18 cellular contexts compared by ENCODE assay signal in the genomic region with DNA sequence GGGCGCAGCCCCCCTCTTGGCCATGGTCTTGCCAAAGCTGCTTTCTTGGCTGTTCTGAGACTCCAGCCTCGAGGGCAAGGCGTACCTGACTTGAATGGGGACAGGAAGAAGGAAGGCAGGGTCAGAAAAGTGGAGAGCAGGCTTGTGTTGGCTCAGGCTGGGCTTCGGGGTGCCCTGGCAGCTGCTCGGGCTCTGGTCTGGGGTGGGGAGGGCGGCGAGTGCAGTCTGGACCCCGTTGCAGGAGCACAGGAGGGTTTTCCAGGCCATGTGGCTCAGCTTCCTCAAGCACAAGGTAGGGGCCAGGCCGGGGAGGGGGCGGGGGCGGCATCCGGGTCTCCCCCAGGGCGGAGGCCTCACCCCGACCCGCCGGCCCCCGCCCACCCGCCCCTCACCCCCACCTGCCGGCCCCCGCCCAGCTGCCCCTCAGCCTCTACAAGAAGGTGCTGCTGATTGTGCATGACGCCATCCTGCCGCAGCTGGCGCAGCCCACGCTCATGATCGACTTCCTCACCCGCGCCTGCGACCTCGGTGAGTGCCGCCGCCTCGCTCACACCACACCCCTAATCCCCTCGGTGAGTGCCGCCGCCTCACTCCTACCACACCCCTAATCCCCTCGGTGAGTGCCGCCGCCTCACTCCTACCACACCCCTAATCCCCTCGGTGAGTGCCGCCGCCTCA. TPM values are rescaled to one million over a fixed set of nuclear protein-coding genes. Genes with fewer than 3 reads are reported as not detected.
DNase-seq lines count a peak whose midpoint lies in the region; ATAC-seq and TF ChIP-seq lines count a peak whose summit lies in the region.
"Had no signal": no experiment of that assay in that cellular context is flagged by ENCODE, and none has a peak within 500 bp of the region (broad histone marks: within the 10 kb centered on the region; RNA-seq: fewer than 3 reads in every experiment).

No MANE protein-coding gene starts in this region.

- H3K27me3 ChIP-seq in sigmoid colon (no peaks in the 10 kb centered on the region), endodermal cell (ENCODE audit: control insufficient read depth, insufficient read depth, low read length, poor library complexity, severe bottlenecking) (no peaks in the 10 kb centered on the region)

- H3K4me1 ChIP-seq in sigmoid colon (peaks cover 0 to 16% (median 12%) of the 10 kb centered on the region in 4 donors), endodermal cell (ENCODE audit: control insufficient read depth, insufficient read depth, low read length) (peaks cover 2% of the 10 kb centered on the region)

- WGBS in sigmoid colon, 2 donors = 89 to 91% methylated on average over 35 of the region's 41 CpGs
- 90 to 96% methylated on average over 4 to 26 of the region's 41 CpGs for WGBS in endodermal cell (ENCODE audit: insufficient coverage in 1 of 2, insufficient read length in 1 of 2), 2 experiments

- H3K4me3 ChIP-seq in sigmoid colon (no peak overlapping the region), endodermal cell (ENCODE audit: low read length) (no peak overlapping the region)

- no peak overlapping the region for H3K4me3 Mint-ChIP-seq in natural killer cell treated with Interleukin-12 subunit alpha and Interleukin-12 subunit beta and Interleukin-15 and Interleukin-18, amount 100 ng/mL, for 72 hours
- H3K4me3 Mint-ChIP-seq in natural killer cell (no peak overlapping the region), endodermal cell (no peak overlapping the region)
- no peak overlapping the region for H3K4me3 Mint-ChIP-seq in activated T-cell treated with anti-CD3 and anti-CD28 coated beads, Interleukin-2, amount 50 U/mL, for 4 hours

- H3K36me3 Mint-ChIP-seq in natural killer cell treated with Interleukin-12 subunit alpha and Interleukin-12 subunit beta and Interleukin-15 and Interleukin-18, amount 100 ng/mL, for 72 hours = no peaks in the 10 kb centered on the region
- H3K36me3 Mint-ChIP-seq in natural killer cell = no peaks in the 10 kb centered on the region
- H3K36me3 Mint-ChIP-seq in activated T-cell treated with anti-CD3 and anti-CD28 coated beads, Interleukin-2, amount 50 U/mL, for 4 hours (ENCODE audit: insufficient read depth) = peaks cover 7% of the 10 kb centered on the region
- peaks cover 24% of the 10 kb centered on the region for H3K36me3 Mint-ChIP-seq in endodermal cell (ENCODE audit: low read depth)

- peak; percentile 2 for DNase-seq in activated gamma-delta T cell treated with Interleukin-2 at 50 U/mL for 16 hours
- DNase-seq in activated gamma-delta T cell (lab: John Stamatoyannopoulos, UW) = no peak
- DNase-seq in natural killer cell treated with Interleukin-12 subunit alpha and Interleukin-12 subunit beta and Interleukin-15 and Interleukin-18, amount 100 ng/mL, for 72 hours (ENCODE audit: low spot score) = peak; percentile 12
- DNase-seq in natural killer cell = no peak
- peak; percentile 52 for DNase-seq in sigmoid colon
- DNase-seq in stimulated activated CD4-positive, alpha-beta T cell treated with anti-CD3 and anti-CD28 coated beads, Interleukin-2, amount 100 ng/mL, for 48 hours = no peak
- DNase-seq in activated T-cell treated with anti-CD3 and anti-CD28 coated beads, Interleukin-2, amount 50 U/mL, for 4 hours = no peak
- DNase-seq in endodermal cell = no peak
- DNase-seq: C1 segment of cervical spinal cord, H7, Kasumi-1, NCI-H1694, NCI-H2081, NCI-H2171 treated with DMSO at 0.1 percent for 48 hours, NCI-H446 treated with DMSO at 0.1 percent for 48 hours, NCI-H526 treated with DMSO at 0.1 percent for 48 hours, SHP77 had no signal

- no peak overlapping the region for H3K9ac ChIP-seq in endodermal cell (ENCODE audit: extremely low read depth, low read length, poor library complexity, severe bottlenecking)

- peaks cover 19 to 20% of the 10 kb centered on the region in 2 donors for H3K4me1 Mint-ChIP-seq in natural killer cell treated with Interleukin-12 subunit alpha and Interleukin-12 subunit beta and Interleukin-15 and Interleukin-18, amount 100 ng/mL, for 72 hours (ENCODE audit: low read depth in 2 of 2)
- H3K4me1 Mint-ChIP-seq in natural killer cell = peaks cover 11 to 19% of the 10 kb centered on the region in 2 donors
- H3K4me1 Mint-ChIP-seq in activated T-cell treated with anti-CD3 and anti-CD28 coated beads, Interleukin-2, amount 50 U/mL, for 4 hours (ENCODE audit: low read depth) = peaks cover 19% of the 10 kb centered on the region
- H3K4me1 Mint-ChIP-seq in endodermal cell = peaks cover 6% of the 10 kb centered on the region

- intact Hi-C loops in natural killer cell (cut with micrococcal nuclease) = no loop called here
- intact Hi-C loops in sigmoid colon (cut with DNase I) = loop anchor here (10.0 kb wide), 1 partner anchor 346 kb away; the partner anchor contains the start of gene FBRSL1

- H3K27ac Mint-ChIP-seq in natural killer cell treated with Interleukin-12 subunit alpha and Interleukin-12 subunit beta and Interleukin-15 and Interleukin-18, amount 100 ng/mL, for 72 hours = no peak overlapping the region
- H3K27ac Mint-ChIP-seq in natural killer cell = no peak overlapping the region
- H3K27ac Mint-ChIP-seq in endodermal cell = no peak overlapping the region

- H3K27ac ChIP-seq in sigmoid colon (no peak overlapping the region), endodermal cell (ENCODE audit: low read depth, low read length) (no peak overlapping the region)
- H3K27ac ChIP-seq: 22Rv1 had no signal

- H3K27me3 Mint-ChIP-seq in natural killer cell treated with Interleukin-12 subunit alpha and Interleukin-12 subunit beta and Interleukin-15 and Interleukin-18, amount 100 ng/mL, for 72 hours = no peaks in the 10 kb centered on the region
- H3K27me3 Mint-ChIP-seq in natural killer cell (ENCODE audit: low read depth in 2 of 2) (no peaks in the 10 kb centered on the region), endodermal cell (ENCODE audit: insufficient read depth) (no peaks in the 10 kb centered on the region)
- H3K27me3 Mint-ChIP-seq in activated T-cell treated with anti-CD3 and anti-CD28 coated beads, Interleukin-2, amount 50 U/mL, for 4 hours (ENCODE audit: low read depth) = no peaks in the 10 kb centered on the region

- no peak for TF ChIP-seq EP300 in sigmoid colon (IDR thresholded peaks at IDR 0.05)

- peaks cover 8 to 41% (median 16%) of the 10 kb centered on the region in 4 donors for H3K36me3 ChIP-seq in sigmoid colon
- H3K36me3 ChIP-seq in endodermal cell (ENCODE audit: control insufficient read depth, insufficient read depth, low read length) = peaks cover 12% of the 10 kb centered on the region

- H3K9me3 Mint-ChIP-seq in natural killer cell treated with Interleukin-12 subunit alpha and Interleukin-12 subunit beta and Interleukin-15 and Interleukin-18, amount 100 ng/mL, for 72 hours = no peaks in the 10 kb centered on the region
- H3K9me3 Mint-ChIP-seq in natural killer cell = no peaks in the 10 kb centered on the region
- H3K9me3 Mint-ChIP-seq in activated T-cell treated with anti-CD3 and anti-CD28 coated beads, Interleukin-2, amount 50 U/mL, for 4 hours = no peaks in the 10 kb centered on the region
- peaks cover 2% of the 10 kb centered on the region for H3K9me3 Mint-ChIP-seq in endodermal cell

- no peak for ATAC-seq in natural killer cell treated with Interleukin-12 subunit alpha and Interleukin-12 subunit beta and Interleukin-15 and Interleukin-18, amount 100 ng/mL, for 72 hours
- no peak for ATAC-seq in natural killer cell
- ATAC-seq in activated T-cell treated with anti-CD3 and anti-CD28 coated beads, Interleukin-2, amount 50 U/mL, for 4 hours = no peak

- no peak for TF ChIP-seq POLR2A in sigmoid colon (IDR thresholded peaks at IDR 0.05)

- no peaks in the 10 kb centered on the region for H3K9me3 ChIP-seq in sigmoid colon
- no peaks in the 10 kb centered on the region for H3K9me3 ChIP-seq in endodermal cell (ENCODE audit: control insufficient read depth, low read length)

- TF ChIP-seq CTCF in natural killer cell (IDR thresholded peaks at IDR 0.05) (no peak), sigmoid colon (IDR thresholded peaks at IDR 0.05) (no peak), endodermal cell (conservative IDR thresholded peaks at IDR 0.05) (no peak)

RNA-seq across cellular contexts. Expression of gene NOC4L, which starts 4.2 kb away (rescaled TPM):
- total RNA-seq in natural killer cell treated with Interleukin-12 subunit alpha and Interleukin-12 subunit beta and Interleukin-15 and Interleukin-18, amount 100 ng/mL, for 72 hours = 10 to 100 TPM; 28.0 to 48.2 TPM
- 10 to 100 TPM; 21.0 to 30.2 (median 21.7) TPM for total RNA-seq in natural killer cell
- 1 to 10 TPM; 5.4 to 9.4 (median 7.5) TPM for total RNA-seq in sigmoid colon
- polyA plus RNA-seq in sigmoid colon = 10 to 100 TPM; 11.4 to 34.9 (median 13.2) TPM
- total RNA-seq in activated T-cell treated with anti-CD3 and anti-CD28 coated beads, Interleukin-2, amount 50 U/mL, for 4 hours = 10 to 100 TPM; 85.3 to 92.5 (median 89.0) TPM
- 10 to 100 TPM; 22.7 to 32.7 TPM for total RNA-seq in endodermal cell
- 25.4 TPM for polyA plus RNA-seq in endodermal cell (2013, experiment 1 of 2)
- 23.8 TPM for polyA plus RNA-seq in endodermal cell (2013, experiment 2 of 2)

RNA-seq across cellular contexts. Expression of gene DDX51, which starts 4.4 kb away (rescaled TPM):
- total RNA-seq in natural killer cell treated with Interleukin-12 subunit alpha and Interleukin-12 subunit beta and Interleukin-15 and Interleukin-18, amount 100 ng/mL, for 72 hours = 10 to 100 TPM; 29.5 to 83.7 TPM
- total RNA-seq in natural killer cell (10 to 100 TPM; 39.5 to 55.9 (median 54.2) TPM), sigmoid colon (10 to 100 TPM in 1 of 4 donors, 1 to 10 TPM in 3; 6.8 to 13.7 (median 8.5) TPM), endodermal cell (10 to 100 TPM; 31.5 to 33.8 TPM)
- 10 to 100 TPM in 1 of 3 donors, 1 to 10 TPM in 2; 3.9 to 22.4 (median 4.8) TPM for polyA plus RNA-seq in sigmoid colon
- 10 to 100 TPM; 71.4 to 83.5 (median 72.8) TPM for total RNA-seq in activated T-cell treated with anti-CD3 and anti-CD28 coated beads, Interleukin-2, amount 50 U/mL, for 4 hours
- 16.9 TPM for polyA plus RNA-seq in endodermal cell (2013, experiment 1 of 2)
- polyA plus RNA-seq in endodermal cell (2013, experiment 2 of 2) = 13.9 TPM

Comparison
In these comparisons a context has a peak if more than half of its experiments do, and no peak if none do; other contexts are left out.
1. DNase-seq: peak in activated gamma-delta T cell treated with Interleukin-2 at 50 U/mL for 16 hours (single experiment), natural killer cell treated with Interleukin-12 subunit alpha and Interleukin-12 subunit beta and Interleukin-15 and Interleukin-18, amount 100 ng/mL, for 72 hours (single experiment) and sigmoid colon (single experiment); none in activated gamma-delta T cell (single experiment), natural killer cell (single experiment), stimulated activated CD4-positive, alpha-beta T cell treated with anti-CD3 and anti-CD28 coated beads, Interleukin-2, amount 100 ng/mL, for 48 hours (0 of 2), activated T-cell treated with anti-CD3 and anti-CD28 coated beads, Interleukin-2, amount 50 U/mL, for 4 hours (single experiment) and endodermal cell (single experiment).